Comparison of ENCODE assay signal across 1 cellular context in genomic region chr6:56691201-56691595, GRCh38.
TF ChIP-seq lines count a peak whose summit lies in the region.

No MANE protein-coding gene starts in this region.

TF ChIP-seq in SK-N-SH treated with all-trans-retinoic acid at 6 μM for 48 hours, 23 proteins besides CTCF, POLR2A, EP300 and RAD21 (continued from another document):
- TF ChIP-seq CREB5 (CRISPR knock-in tag; IDR thresholded peaks at IDR 0.05; ENCODE audit: low read depth), result no peak
- TF ChIP-seq ZC3H10 (CRISPR knock-in tag; IDR thresholded peaks at IDR 0.05), result no peak
